Comparison of ENCODE assay signal across 15 cellular contexts in genomic region chr22:27988704-27989103, GRCh38.
A peak's percentile ranks its signal among the peaks of the same experiment; 100 is the strongest.
DNase-seq lines count a peak whose midpoint lies in the region; FAIRE-seq and TF ChIP-seq lines count a peak whose summit lies in the region.
"Had no signal": no experiment of that assay in that cellular context is flagged by ENCODE, and none has a peak within 500 bp of the region (broad histone marks: within the 10 kb centered on the region; RNA-seq: fewer than 3 reads in every experiment).

No MANE protein-coding gene starts in this region.

- H3K79me1 ChIP-seq in H1 (ENCODE audit: low read depth, low read length) = no peaks in the 10 kb centered on the region

- H2BK15ac ChIP-seq in H1 (ENCODE audit: low read length) = no peak overlapping the region

- no peak for TF ChIP-seq RAD21 in H1 (IDR thresholded peaks at IDR 0.05 in 1 of 2, conservative IDR thresholded peaks at IDR 0.05 in 1 of 2; ENCODE audit: low read depth in 2 of 2, low read length in 2 of 2)

- H3K14ac ChIP-seq in H1 (ENCODE audit: insufficient read length) = no peak overlapping the region

- H3K23ac ChIP-seq in H1 (ENCODE audit: insufficient read length) = no peak overlapping the region

- no peak overlapping the region for H2BK5ac ChIP-seq in H1 (ENCODE audit: low read depth, low read length)

- WGBS in H1 (ENCODE audit: extremely low coverage in 1 of 2, insufficient coverage in 1 of 2, insufficient read length in 1 of 2, insufficient replicate concordance in 2 of 2, low coverage in 1 of 2, low lambda C conversion rate in 2 of 2, missing lambda C conversion rate in 1 of 2), 2 experiments = 94% methylated on average over 7 of the region's 7 CpGs; no CpG with 5 or more reads in 1 of the 2 experiments
- WGBS in stomach, 5 donors = 83 to 93% (median 89%) methylated on average over 5 to 7 of the region's 7 CpGs

- H3K4me1 ChIP-seq in HEK293 (ENCODE audit: control insufficient read depth, insufficient read depth, low read length) (no peaks in the 10 kb centered on the region), H1 (replicated peaks in 1 of 4; ENCODE audit: control insufficient read depth in 3 of 4, insufficient read depth in 4 of 4, low read length in 3 of 4) (peaks cover 0 to 22% (median 18%) of the 10 kb centered on the region in 4 experiments; a peak in 6 of 7 replicates), stomach (peaks cover 0 to 14% (median 7%) of the 10 kb centered on the region in 4 donors)
- H3K4me1 ChIP-seq: Caco-2 had no signal

- H3K27me3 ChIP-seq in H1 (replicated peaks in 1 of 4; ENCODE audit: control insufficient read depth in 3 of 4, extremely low read depth in 1 of 4, insufficient read depth in 3 of 4, low read length in 3 of 4) (no peaks in the 10 kb centered on the region; a peak in 1 of 7 replicates), stomach (no peaks in the 10 kb centered on the region)

- H3K79me2 ChIP-seq in H1 (ENCODE audit: control insufficient read depth in 1 of 2, insufficient read depth in 2 of 2, low read length in 2 of 2) = no peaks in the 10 kb centered on the region

- no peak overlapping the region for H4K5ac ChIP-seq in H1 (ENCODE audit: insufficient read length, low read depth, low read length)

- H4K91ac ChIP-seq in H1 (replicated peaks; ENCODE audit: insufficient read length, low read length) = no peak overlapping the region

- H3K9me3 ChIP-seq in HEK293 (ENCODE audit: control insufficient read depth, insufficient read depth, low read depth, low read length) (no peaks in the 10 kb centered on the region), H1 (ENCODE audit: insufficient read depth in 2 of 2, low read depth in 1 of 2, low read length in 1 of 2) (no peaks in the 10 kb centered on the region), stomach (no peaks in the 10 kb centered on the region)
- H3K9me3 ChIP-seq: Caco-2 had no signal

- CTCF ChIA-PET in HEK293 (lab: Yijun Ruan, JAX) = interaction anchor here (0.6 kb wide), 2 partner anchors 35 to 44 kb away, joined by 3 read pairs; no protein-coding TSS in a partner anchor
- CTCF ChIA-PET in H1 (lab: Charles Lee; ENCODE audit: partially characterized antibody) = interaction anchor here (1.2 to 4.2 kb wide), 3 partner anchors 11 to 108 kb away, joined by 4 to 31 read pairs (median 8); no protein-coding TSS in a partner anchor

- H2AK5ac ChIP-seq in H1 (ENCODE audit: low read depth, low read length) = no peak overlapping the region

- H3K9ac ChIP-seq in H1 (replicated peaks in 1 of 4; ENCODE audit: extremely low read depth in 1 of 4, low read depth in 3 of 4, low read length in 3 of 4) = no peak overlapping the region

- TF ChIP-seq CTCF in HEK293 (tag by site-specific recombination; IDR thresholded peaks at IDR 0.05) (no peak), H1 (IDR thresholded peaks at IDR 0.05; ENCODE audit: control extremely low read depth in 1 of 3, insufficient read depth in 1 of 3, low read depth in 1 of 3, low read length in 3 of 3) (no peak), stomach (IDR thresholded peaks at IDR 0.05) (no peak)

- H2BK20ac ChIP-seq in H1 (ENCODE audit: low read length) = no peak overlapping the region

- no peak overlapping the region for H3K18ac ChIP-seq in H1 (ENCODE audit: extremely low read depth, low read length)

- no peak for FAIRE-seq in H1 (lab: Jason Lieb, UNC)
- FAIRE-seq: GM12892, HTR-8/SVneo had no signal

- H3K36me3 ChIP-seq in HEK293 (ENCODE audit: control insufficient read depth in 2 of 2, insufficient read depth in 1 of 2, low read length in 2 of 2) = peaks cover 0 to 48% of the 10 kb centered on the region in 2 experiments; a peak in 1 of 3 replicates
- H3K36me3 ChIP-seq in H1 (ENCODE audit: control insufficient read depth in 2 of 4, insufficient read depth in 4 of 4, low read length in 3 of 4) = peaks cover 0 to 3% (median 0%) of the 10 kb centered on the region in 4 experiments; a peak in 1 of 8 replicates
- H3K36me3 ChIP-seq in stomach = peaks cover 3 to 89% (median 70%) of the 10 kb centered on the region in 4 donors

- TF ChIP-seq EP300 in H1 (IDR thresholded peaks at IDR 0.05; ENCODE audit: borderline replicate concordance in 1 of 2, low read depth in 2 of 2, low read length in 2 of 2) (no peak), stomach (IDR thresholded peaks at IDR 0.05) (no peak)

- H2BK12ac ChIP-seq in H1 (ENCODE audit: low read depth, low read length) = no peak overlapping the region

- H3K4ac ChIP-seq in H1 (replicated peaks; ENCODE audit: insufficient read length, low read depth, low read length) = no peak overlapping the region

- TF ChIP-seq POLR2A in H1 (IDR thresholded peaks at IDR 0.05; ENCODE audit: control extremely low read depth in 1 of 2, low read depth in 2 of 2, low read length in 2 of 2) (no peak), stomach (IDR thresholded peaks at IDR 0.05) (no peak)

- H2BK120ac ChIP-seq in H1 (replicated peaks; ENCODE audit: low read depth, low read length) = no peak overlapping the region

- no peaks in the 10 kb centered on the region; the same call in 1 of the 2 replicates for H3K23me2 ChIP-seq in H1 (ENCODE audit: low read depth, low read length)

- no peak overlapping the region for H3K4me3 ChIP-seq in HEK293 (ENCODE audit: low read depth, low read length)
- H3K4me3 ChIP-seq in H1 (ENCODE audit: extremely low read depth in 1 of 4, insufficient read depth in 2 of 4, low read depth in 3 of 4, low read length in 4 of 4) = no peak overlapping the region
- H3K4me3 ChIP-seq in stomach = no peak overlapping the region

- H3K56ac ChIP-seq in H1 (replicated peaks; ENCODE audit: insufficient read length, low read depth, low read length) = no peak overlapping the region

- POLR2A ChIA-PET in HEK293 (lab: Yijun Ruan, JAX) = interaction anchor here (0.7 kb wide), 1 partner anchor 105 kb away, joined by 6 read pairs; no protein-coding TSS in a partner anchor
- POLR2A ChIA-PET in H1 (lab: Charles Lee; ENCODE audit: partially characterized antibody) = interaction anchor here (0.8 kb wide), 1 partner anchor 13 kb away, joined by 3 read pairs; no protein-coding TSS in a partner anchor

- peaks cover 2 to 4% of the 10 kb centered on the region in 2 experiments for H4K20me1 ChIP-seq in H1 (replicated peaks in 1 of 2; ENCODE audit: control insufficient read depth in 1 of 2, insufficient read depth in 2 of 2, low read length in 2 of 2)

- peak overlapping the region; percentile 25; the same call in 1 of the 2 replicates for H4K8ac ChIP-seq in H1 (ENCODE audit: extremely low read depth, insufficient read depth, low read length)

- DNase-seq in activated effector memory CD4-positive, alpha-beta T cell treated with anti-CD3 and anti-CD28 coated beads, Interleukin-2, amount 50 U/mL, for 16 hours = peak; percentile 14
- no peak for DNase-seq in activated effector memory CD4-positive, alpha-beta T cell treated with Interleukin-2 at 50 U/mL for 16 hours
- DNase-seq in H1 (ENCODE audit: low read depth in 1 of 2, low spot score in 2 of 2) (no peak), stomach (peak; percentile 11), NCI-H748 (lab: John Stamatoyannopoulos, UW; ENCODE audit: unreplicated experiment) (no peak), NCI-H1417 treated with DMSO at 0.1 percent for 48 hours (lab: John Stamatoyannopoulos, UW) (no peak)
- DNase-seq: AML-193, Caco-2, GDM1, KBM-7, NCI-H146, NCI-H82 had no signal

- H3K4me2 ChIP-seq in H1 (ENCODE audit: insufficient read depth in 1 of 2, low read depth in 2 of 2, low read length in 2 of 2) = no peak overlapping the region

- no peak overlapping the region for H2AFZ ChIP-seq in H1 (ENCODE audit: low read length)

- intact Hi-C loops in stomach (cut with DNase I; ENCODE audit: low total_unique reads) = no loop called here

- H3K27ac ChIP-seq in HEK293 (ENCODE audit: extremely low read depth, low read depth, low read length) = no peak overlapping the region
- no peak overlapping the region for H3K27ac ChIP-seq in H1 (ENCODE audit: low read depth, low read length)
- no peak overlapping the region for H3K27ac ChIP-seq in stomach

TF ChIP-seq in HEK293, 187 proteins besides CTCF, POLR2A, EP300 and RAD21:
- TF ChIP-seq MEIS1 (CRISPR knock-in tag; IDR thresholded peaks at IDR 0.05; ENCODE audit: borderline replicate concordance) (no peak), SCRT2 (tag by site-specific recombination; IDR thresholded peaks at IDR 0.05) (peak; percentile 82), ZNF658 (tag by site-specific recombination; IDR thresholded peaks at IDR 0.05) (no peak), MZF1 (tag by site-specific recombination; IDR thresholded peaks at IDR 0.05; ENCODE audit: borderline replicate concordance) (no peak), SCRT1 (tag by site-specific recombination; IDR thresholded peaks at IDR 0.05; ENCODE audit: borderline replicate concordance) (peak; percentile 88)

TF ChIP-seq in H1, 55 proteins besides CTCF, POLR2A, EP300 and RAD21:
- TF ChIP-seq SUZ12 (IDR thresholded peaks at IDR 0.05; ENCODE audit: low read length) (no peak), POU5F1 (IDR thresholded peaks at IDR 0.05; ENCODE audit: low read depth, low read length) (no peak), SP1 (IDR thresholded peaks at IDR 0.05; ENCODE audit: low read depth, low read length) (no peak), JUND (IDR thresholded peaks at IDR 0.05; ENCODE audit: low read length) (no peak), RBBP5 (IDR thresholded peaks at IDR 0.05; ENCODE audit: borderline replicate concordance, low read depth, low read length) (no peak)

Comparison
In these comparisons a context has a peak if more than half of its experiments do, and no peak if none do; other contexts are left out.
1. DNase-seq: peak in activated effector memory CD4-positive, alpha-beta T cell treated with anti-CD3 and anti-CD28 coated beads, Interleukin-2, amount 50 U/mL, for 16 hours (single experiment) and stomach (single experiment); none in activated effector memory CD4-positive, alpha-beta T cell treated with Interleukin-2 at 50 U/mL for 16 hours (single experiment), H1 (0 of 2), NCI-H748 (single experiment) and NCI-H1417 treated with DMSO at 0.1 percent for 48 hours (single experiment).